Comparison of ENCODE assay signal across 8 cellular contexts in genomic region chr6:16711551-16712249, GRCh38. TPM values are rescaled to one million over a fixed set of nuclear protein-coding genes. Genes with fewer than 3 reads are reported as not detected.
A peak's percentile ranks its signal among the peaks of the same experiment; 100 is the strongest.
DNase-seq lines count a peak whose midpoint lies in the region; ATAC-seq and TF ChIP-seq lines count a peak whose summit lies in the region.

No MANE protein-coding gene starts in this region.

- H3K4me1 Mint-ChIP-seq in activated T-helper 2 cell treated with anti-CD3 and anti-CD28 coated beads, Interferon-gamma antibody, Interleukin-2, Interleukin-4, amounts not matched to agents 10 μg/mL and 5 μg/mL and 100 μg/mL, durations not matched to agents 14 hours and 24 hours and 36 hours (ENCODE audit: low read depth): peaks cover 66% of the 10 kb centered on the region
- H3K4me1 Mint-ChIP-seq in mesothelial cell of epicardium: peaks cover 24% of the 10 kb centered on the region

- H3K4me1 ChIP-seq in neutrophil (ENCODE audit: control insufficient read depth in 1 of 2, insufficient read depth in 1 of 2, low read depth in 1 of 2, low read length in 1 of 2): peaks cover 61 to 70% of the 10 kb centered on the region in 2 experiments

- H3K36me3 Mint-ChIP-seq in activated T-helper 2 cell treated with anti-CD3 and anti-CD28 coated beads, Interferon-gamma antibody, Interleukin-2, Interleukin-4, amounts not matched to agents 10 μg/mL and 5 μg/mL and 100 μg/mL, durations not matched to agents 14 hours and 24 hours and 36 hours (ENCODE audit: low read depth): peaks cover 29% of the 10 kb centered on the region
- peaks cover 6% of the 10 kb centered on the region for H3K36me3 Mint-ChIP-seq in mesothelial cell of epicardium

- peak overlapping the region; percentile 91 for H3K27ac ChIP-seq in neutrophil

- TF ChIP-seq CTCF in GM13977 (IDR thresholded peaks at IDR 0.05; ENCODE audit: extremely low read depth, insufficient read depth, missing control alignments) (peak; percentile 32), neutrophil (IDR thresholded peaks at IDR 0.05) (no peak), mesothelial cell of epicardium (IDR thresholded peaks at IDR 0.05; ENCODE audit: unreplicated experiment) (no peak)

- in situ Hi-C loops in GM13977 (cut with MboI; ENCODE audit: low pct_unique_long_range_greater_than_20kb, low sequenced_read_pairs, unreplicated experiment): no loop called here

- H3K9me3 Mint-ChIP-seq in activated T-helper 2 cell treated with anti-CD3 and anti-CD28 coated beads, Interferon-gamma antibody, Interleukin-2, Interleukin-4, amounts not matched to agents 10 μg/mL and 5 μg/mL and 100 μg/mL, durations not matched to agents 14 hours and 24 hours and 36 hours: no peaks in the 10 kb centered on the region
- no peaks in the 10 kb centered on the region for H3K9me3 Mint-ChIP-seq in mesothelial cell of epicardium

- intact Hi-C loops in activated T-helper 2 cell treated with anti-CD3 and anti-CD28 coated beads, Interferon-gamma antibody, Interleukin-2, Interleukin-4, amounts not matched to agents 10 μg/mL and 5 μg/mL and 100 μg/mL, durations not matched to agents 14 hours and 24 hours and 36 hours (cut with micrococcal nuclease): loop anchor here (1.0 to 5.0 kb wide), 7 partner anchors 7 to 50 kb away; partner anchors contain the start of gene ATXN1

- H3K4me3 Mint-ChIP-seq in activated T-helper 2 cell treated with anti-CD3 and anti-CD28 coated beads, Interferon-gamma antibody, Interleukin-2, Interleukin-4, amounts not matched to agents 10 μg/mL and 5 μg/mL and 100 μg/mL, durations not matched to agents 14 hours and 24 hours and 36 hours (ENCODE audit: low read depth): peak overlapping the region; percentile 78
- H3K4me3 Mint-ChIP-seq in mesothelial cell of epicardium: no peak overlapping the region

- H3K27me3 Mint-ChIP-seq in activated T-helper 2 cell treated with anti-CD3 and anti-CD28 coated beads, Interferon-gamma antibody, Interleukin-2, Interleukin-4, amounts not matched to agents 10 μg/mL and 5 μg/mL and 100 μg/mL, durations not matched to agents 14 hours and 24 hours and 36 hours (ENCODE audit: low read depth): no peaks in the 10 kb centered on the region
- no peaks in the 10 kb centered on the region for H3K27me3 Mint-ChIP-seq in mesothelial cell of epicardium (ENCODE audit: low read depth)

- H3K36me3 ChIP-seq in neutrophil: no peaks in the 10 kb centered on the region

- peak overlapping the region; percentile 37 to 55 for H3K4me3 ChIP-seq in neutrophil (ENCODE audit: low read depth in 1 of 2, low read length in 1 of 2)

- no peaks in the 10 kb centered on the region for H3K9me3 ChIP-seq in neutrophil

- peak; percentile 10 for ATAC-seq in HG03457 (IDR thresholded peaks at IDR 0.05; ENCODE audit: unreplicated experiment)

- peak overlapping the region; percentile 84 for H3K27ac Mint-ChIP-seq in activated T-helper 2 cell treated with anti-CD3 and anti-CD28 coated beads, Interferon-gamma antibody, Interleukin-2, Interleukin-4, amounts not matched to agents 10 μg/mL and 5 μg/mL and 100 μg/mL, durations not matched to agents 14 hours and 24 hours and 36 hours
- no peak overlapping the region for H3K27ac Mint-ChIP-seq in mesothelial cell of epicardium

- H3K27me3 ChIP-seq in neutrophil: no peaks in the 10 kb centered on the region

- no peak for DNase-seq in GM13977 (ENCODE audit: low spot score)
- DNase-seq in activated T-helper 2 cell treated with anti-CD3 and anti-CD28 coated beads, Interferon-gamma antibody, Interleukin-2, Interleukin-4, amounts not matched to agents 10 μg/mL and 5 μg/mL and 100 μg/mL, durations not matched to agents 14 hours and 24 hours and 36 hours (ENCODE audit: low spot score): no peak
- no peak for DNase-seq in NCI-H1694 (lab: John Stamatoyannopoulos, UW)
- DNase-seq in mesothelial cell of epicardium (ENCODE audit: low spot score in 2 of 2, unreplicated experiment in 2 of 2): no peak
- DNase-seq in globus pallidus (ENCODE audit: low spot score): no peak
- DNase-seq in NCI-H82 (lab: John Stamatoyannopoulos, UW): no peak

RNA-seq across cellular contexts. Expression of gene ATXN1, which starts 49.6 kb away (rescaled TPM):
- 66.5 and 69.1 TPM in 2 replicates for total RNA-seq in activated T-helper 2 cell treated with anti-CD3 and anti-CD28 coated beads, Interferon-gamma antibody, Interleukin-2, Interleukin-4, amounts not matched to agents 10 μg/mL and 5 μg/mL and 100 μg/mL, durations not matched to agents 14 hours and 24 hours and 36 hours
- total RNA-seq in mesothelial cell of epicardium: 54.6 to 62.9 TPM (median 59.5 TPM) in 3 replicates
